Comparison of ENCODE assay signal across 22 cellular contexts in the genomic region with DNA sequence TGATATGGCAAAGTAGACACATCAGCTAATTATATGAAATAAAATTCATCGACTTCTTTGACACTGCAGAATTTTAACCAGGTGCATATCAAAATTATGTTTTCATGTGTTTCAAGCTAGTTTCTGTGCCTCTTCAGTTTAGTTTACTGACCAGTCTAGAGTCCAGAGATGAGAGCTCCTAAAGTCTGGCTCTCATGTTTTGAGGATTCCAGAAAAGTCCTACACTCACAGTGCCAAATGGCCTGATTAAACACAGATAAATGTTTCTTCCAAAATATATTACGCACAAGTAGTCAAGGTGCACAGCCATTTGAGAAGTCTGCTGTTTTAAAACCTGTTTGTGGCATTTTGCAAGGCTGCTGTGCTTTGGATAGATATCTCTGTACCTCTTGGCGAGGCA. TPM values are rescaled to one million over a fixed set of nuclear protein-coding genes. Genes with fewer than 3 reads are reported as not detected.
DNase-seq lines count a peak whose midpoint lies in the region; ATAC-seq and TF ChIP-seq lines count a peak whose summit lies in the region.
"Had no signal": no experiment of that assay in that cellular context is flagged by ENCODE, and none has a peak within 500 bp of the region (broad histone marks: within the 10 kb centered on the region; RNA-seq: fewer than 3 reads in every experiment).

No MANE protein-coding gene starts in this region.

- no peaks in the 10 kb centered on the region for H3K27me3 Mint-ChIP-seq in activated T-helper 17 cell treated with anti-CD3 and anti-CD28 coated beads, Interleukin-2, amount 50 U/mL, for 72 hours
- H3K27me3 Mint-ChIP-seq: CD4-positive, alpha-beta T cell had no signal

- peak overlapping the region; percentile 53 for H3K4me2 ChIP-seq in GM23248 (ENCODE audit: unreplicated experiment)

- no peaks in the 10 kb centered on the region for H3K9me2 ChIP-seq in GM23248 (ENCODE audit: insufficient read depth)

- in situ Hi-C loops in GM23248 (cut with MboI), result loop anchor here (25.0 kb wide), 1 partner anchor 1252 kb away; no protein-coding TSS in a partner anchor

- H2AFZ ChIP-seq in GM23248, result no peak overlapping the region

- H3F3A ChIP-seq in GM23248 (ENCODE audit: insufficient read depth), result peaks cover 88% of the 10 kb centered on the region

- H3K27ac ChIP-seq in GM23248 (peak overlapping the region; percentile 62), suprapubic skin (peak overlapping the region; percentile 9)

- no peaks in the 10 kb centered on the region for H3K9me3 Mint-ChIP-seq in activated T-helper 17 cell treated with anti-CD3 and anti-CD28 coated beads, Interleukin-2, amount 50 U/mL, for 72 hours
- H3K9me3 Mint-ChIP-seq: CD4-positive, alpha-beta T cell; H9 had no signal

- H3K27ac Mint-ChIP-seq in activated T-helper 17 cell treated with anti-CD3 and anti-CD28 coated beads, Interleukin-2, amount 50 U/mL, for 72 hours, result peak overlapping the region; percentile 68
- H3K27ac Mint-ChIP-seq: CD4-positive, alpha-beta T cell had no signal

- peaks cover 79% of the 10 kb centered on the region for H4K20me1 ChIP-seq in GM23248 (ENCODE audit: insufficient read depth)

- H3K9me3 ChIP-seq in GM23248 (ENCODE audit: low read depth), result no peaks in the 10 kb centered on the region
- H3K9me3 ChIP-seq in suprapubic skin, result no peaks in the 10 kb centered on the region
- H3K9me3 ChIP-seq: Caco-2 had no signal

- H3K27me3 ChIP-seq in GM23248 (replicated peaks; ENCODE audit: insufficient read depth) (no peaks in the 10 kb centered on the region), suprapubic skin (no peaks in the 10 kb centered on the region)

- H3K36me3 ChIP-seq in GM23248 (ENCODE audit: low read depth) (peaks cover 89% of the 10 kb centered on the region), suprapubic skin (peaks cover 9% of the 10 kb centered on the region)

- H3K4me3 Mint-ChIP-seq in activated T-helper 17 cell treated with anti-CD3 and anti-CD28 coated beads, Interleukin-2, amount 50 U/mL, for 72 hours, result no peak overlapping the region
- H3K4me3 Mint-ChIP-seq: CD4-positive, alpha-beta T cell; H9 had no signal

- DNase-seq in GM23248, result peak; percentile 10
- DNase-seq in myocyte (ENCODE audit: low read depth), result peak; percentile 1
- DNase-seq in suprapubic skin (ENCODE audit: low spot score in 2 of 2), result no peak
- no peak for DNase-seq in SHP77 treated with DMSO at 0.1 percent for 48 hours (lab: John Stamatoyannopoulos, UW)
- DNase-seq in GM10266 (ENCODE audit: extremely low spot score), result no peak
- DNase-seq in activated CD4-positive, CD25-positive, alpha-beta regulatory T cell (lab: John Stamatoyannopoulos, UW), result no peak
- DNase-seq: Caco-2; CD4-positive, alpha-beta T cell; DMS 273 treated with DMSO at 0.1 percent for 48 hours; DND-41; GDM1; H9; KBM-7; NCI-H1105; NCI-H2029 treated with DMSO at 0.1 percent for 48 hours; NCI-H226; NCI-H524 treated with DMSO at 0.1 percent for 48 hours; NCI-H82 had no signal

- H3K4me3 ChIP-seq in GM23248, result peak overlapping the region; percentile 33
- no peak overlapping the region for H3K4me3 ChIP-seq in suprapubic skin

- no peak for ATAC-seq in activated T-helper 17 cell treated with anti-CD3 and anti-CD28 coated beads, Interleukin-2, amount 50 U/mL, for 72 hours (replicated peaks)
- no peak for ATAC-seq in GM21390 (IDR thresholded peaks at IDR 0.05; ENCODE audit: unreplicated experiment)
- ATAC-seq: HepG2, Panc1 had no signal

- H3K4me1 ChIP-seq in GM23248 (ENCODE audit: insufficient read depth) (peaks cover 83% of the 10 kb centered on the region), suprapubic skin (peaks cover 83% of the 10 kb centered on the region)
- H3K4me1 ChIP-seq: Caco-2 had no signal

- peaks cover 100% of the 10 kb centered on the region for H3K79me2 ChIP-seq in GM23248 (ENCODE audit: insufficient read depth)

- peaks cover 15% of the 10 kb centered on the region for H3K36me3 Mint-ChIP-seq in activated T-helper 17 cell treated with anti-CD3 and anti-CD28 coated beads, Interleukin-2, amount 50 U/mL, for 72 hours (ENCODE audit: low read depth)

- peaks cover 10% of the 10 kb centered on the region for H3K4me1 Mint-ChIP-seq in activated T-helper 17 cell treated with anti-CD3 and anti-CD28 coated beads, Interleukin-2, amount 50 U/mL, for 72 hours

- no peak for TF ChIP-seq EP300 in suprapubic skin (IDR thresholded peaks at IDR 0.05)

- peak overlapping the region; percentile 52 for H3K9ac ChIP-seq in GM23248

- 50 to 64% methylated on average over 3 of the region's 3 CpGs for WGBS in GM23248 (ENCODE audit: low coverage in 1 of 2, low lambda C conversion rate in 2 of 2, missing lambda C conversion rate in 2 of 2), 2 experiments
- 61% methylated on average over 3 of the region's 3 CpGs for WGBS in suprapubic skin

- TF ChIP-seq POLR2A in suprapubic skin (IDR thresholded peaks at IDR 0.05), result no peak

- TF ChIP-seq CTCF in suprapubic skin (IDR thresholded peaks at IDR 0.05), result no peak
- TF ChIP-seq CTCF in GM10266 (IDR thresholded peaks at IDR 0.05; ENCODE audit: control insufficient read depth, insufficient read depth, low read depth, missing control alignments), result no peak

RNA-seq across cellular contexts. Expression of a gene that starts 15.6 kb away (rescaled TPM):
- 195 and 201 TPM in 2 replicates for total RNA-seq in GM23248 (2014; rRNA removed; shearing (Covaris generic))
- 145 and 150 TPM in 2 replicates for polyA plus RNA-seq in GM23248 (2016; fragmentation: Nextera tagmentation; extraction: Ambion mirVana)
- total RNA-seq in activated T-helper 17 cell treated with anti-CD3 and anti-CD28 coated beads, Interleukin-2, amount 50 U/mL, for 72 hours, result 1 to 10 TPM; 2.0 to 4.1 TPM
- 206 and 220 TPM in 2 replicates for total RNA-seq in myocyte
- polyA plus RNA-seq in myocyte (2012), result 77.0 TPM
- total RNA-seq in suprapubic skin, result 10 to 100 TPM; 47.7 to 73.2 (median 70.8) TPM

Comparison
In these comparisons a context has a peak if more than half of its experiments do, and no peak if none do; other contexts are left out.
1. DNase-seq: peak in GM23248 (single experiment) and myocyte (single experiment); none in suprapubic skin (0 of 2), SHP77 treated with DMSO at 0.1 percent for 48 hours (single experiment), GM10266 (single experiment) and activated CD4-positive, CD25-positive, alpha-beta regulatory T cell (0 of 4).
2. RNA of a gene that starts 15.6 kb away (total RNA-seq): 206 to 220 TPM in myocyte, 195 to 201 TPM in GM23248 and 47.7 to 73.2 TPM in suprapubic skin; 2.0 to 4.1 TPM in activated T-helper 17 cell treated with anti-CD3 and anti-CD28 coated beads, Interleukin-2, amount 50 U/mL, for 72 hours; every median in the first group is over 4 times any median in the second.